Comparison of ENCODE assay signal across 8 cellular contexts in the genomic region with DNA sequence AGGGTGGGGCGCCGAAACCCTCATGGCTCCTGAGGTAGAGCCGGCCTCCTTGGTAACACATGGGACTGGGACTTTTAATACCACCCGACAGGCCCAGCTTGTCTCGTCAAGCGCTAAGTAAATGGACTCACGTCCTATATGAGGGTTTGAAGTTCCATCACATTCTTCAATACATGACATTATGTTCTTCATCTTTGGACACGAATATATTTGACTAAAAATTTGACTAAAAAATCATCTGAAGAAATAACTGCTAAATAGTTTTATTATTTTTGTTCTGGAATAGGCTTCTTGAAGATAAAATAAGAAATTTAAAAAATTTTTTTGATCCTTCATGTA. TPM values are rescaled to one million over a fixed set of nuclear protein-coding genes. Genes with fewer than 3 reads are reported as not detected.
A peak's percentile ranks its signal among the peaks of the same experiment; 100 is the strongest.
DNase-seq lines count a peak whose midpoint lies in the region; ATAC-seq and TF ChIP-seq lines count a peak whose summit lies in the region.

No MANE protein-coding gene starts in this region.

- peaks cover 6% of the 10 kb centered on the region for H3K36me3 Mint-ChIP-seq in T-helper 2 cell treated with Interferon-gamma antibody and Interleukin-4, amounts not matched to agents 5 μg/mL and 100 μg/mL, for 36 hours (ENCODE audit: low read depth)
- H3K36me3 Mint-ChIP-seq in activated naive CD8-positive, alpha-beta T cell treated with anti-CD3 and anti-CD28 coated beads for 36 hours, result peaks cover 38% of the 10 kb centered on the region

- CTCF ChIA-PET in GM10248 (lab: Yijun Ruan, JAX), result interaction anchor here (0.7 to 1.7 kb wide), 4 partner anchors 15 to 60 kb away, joined by 3 to 5 read pairs (median 4); no protein-coding TSS in a partner anchor

- no peaks in the 10 kb centered on the region for H3K36me3 ChIP-seq in kidney epithelial cell (ENCODE audit: control insufficient read depth, insufficient read depth, low read length)

- no peak for DNase-seq in T-helper 2 cell treated with Interferon-gamma antibody and Interleukin-4, amounts not matched to agents 5 μg/mL and 100 μg/mL, for 36 hours (ENCODE audit: low spot score)
- DNase-seq in T-helper 2 cell, result no peak
- DNase-seq in activated naive CD8-positive, alpha-beta T cell treated with anti-CD3 and anti-CD28 coated beads for 36 hours, result no peak
- no peak for DNase-seq in kidney epithelial cell (ENCODE audit: low read depth)
- DNase-seq in GM10248 (ENCODE audit: extremely low spot score), result no peak
- DNase-seq in T1000 (lab: John Stamatoyannopoulos, UW), result no peak

- H3K4me3 Mint-ChIP-seq in T-helper 2 cell treated with Interferon-gamma antibody and Interleukin-4, amounts not matched to agents 5 μg/mL and 100 μg/mL, for 36 hours, result peak overlapping the region; percentile 89
- peak overlapping the region; percentile 91 for H3K4me3 Mint-ChIP-seq in activated naive CD8-positive, alpha-beta T cell treated with anti-CD3 and anti-CD28 coated beads for 36 hours

- H3K4me1 Mint-ChIP-seq in T-helper 2 cell treated with Interferon-gamma antibody and Interleukin-4, amounts not matched to agents 5 μg/mL and 100 μg/mL, for 36 hours (ENCODE audit: low read depth), result peaks cover 7% of the 10 kb centered on the region
- peaks cover 15% of the 10 kb centered on the region for H3K4me1 Mint-ChIP-seq in activated naive CD8-positive, alpha-beta T cell treated with anti-CD3 and anti-CD28 coated beads for 36 hours

- ATAC-seq in GM19395 (IDR thresholded peaks at IDR 0.05; ENCODE audit: unreplicated experiment), result no peak

- H3K9me3 Mint-ChIP-seq in T-helper 2 cell treated with Interferon-gamma antibody and Interleukin-4, amounts not matched to agents 5 μg/mL and 100 μg/mL, for 36 hours, result peaks cover 21% of the 10 kb centered on the region
- H3K9me3 Mint-ChIP-seq in activated naive CD8-positive, alpha-beta T cell treated with anti-CD3 and anti-CD28 coated beads for 36 hours, result peaks cover 17% of the 10 kb centered on the region

- TF ChIP-seq CTCF in kidney epithelial cell (IDR thresholded peaks at IDR 0.05; ENCODE audit: insufficient read depth, low read length, poor library complexity, severe bottlenecking), result no peak
- TF ChIP-seq CTCF in GM10248 (IDR thresholded peaks at IDR 0.05; ENCODE audit: control extremely low read depth, extremely low read depth, low read depth, missing control alignments), result no peak

- POLR2A ChIA-PET in GM10248 (lab: Yijun Ruan, JAX), result no interaction called here

- peak overlapping the region; percentile 74 for H3K4me3 ChIP-seq in kidney epithelial cell (ENCODE audit: low read depth, low read length)

- H3K27ac Mint-ChIP-seq in T-helper 2 cell treated with Interferon-gamma antibody and Interleukin-4, amounts not matched to agents 5 μg/mL and 100 μg/mL, for 36 hours, result peak overlapping the region; percentile 77
- H3K27ac Mint-ChIP-seq in activated naive CD8-positive, alpha-beta T cell treated with anti-CD3 and anti-CD28 coated beads for 36 hours, result peak overlapping the region; percentile 88

- H3K27me3 ChIP-seq in kidney epithelial cell (ENCODE audit: control insufficient read depth, insufficient read depth, low read length), result no peaks in the 10 kb centered on the region

- H3K27ac ChIP-seq in temporal lobe (ENCODE audit: low read depth, low read length), result peak overlapping the region; percentile 74

- no peaks in the 10 kb centered on the region for H3K27me3 Mint-ChIP-seq in T-helper 2 cell treated with Interferon-gamma antibody and Interleukin-4, amounts not matched to agents 5 μg/mL and 100 μg/mL, for 36 hours (ENCODE audit: low read depth)
- H3K27me3 Mint-ChIP-seq in activated naive CD8-positive, alpha-beta T cell treated with anti-CD3 and anti-CD28 coated beads for 36 hours, result no peaks in the 10 kb centered on the region

RNA-seq across cellular contexts. Expression of a gene that starts 0.3 kb away (rescaled TPM):
- total RNA-seq in activated naive CD8-positive, alpha-beta T cell treated with anti-CD3 and anti-CD28 coated beads for 36 hours, result 1 to 10 TPM; 4.7 to 6.5 TPM
- total RNA-seq in kidney epithelial cell (3.9 and 5.3 TPM in 2 replicates), temporal lobe (19.9 TPM)

RNA-seq across cellular contexts. Expression of a gene that starts 59.5 kb away (rescaled TPM):
- total RNA-seq in activated naive CD8-positive, alpha-beta T cell treated with anti-CD3 and anti-CD28 coated beads for 36 hours, result 1 to 10 TPM; 7.3 to 7.8 TPM
- 3.1 and 14.1 TPM in 2 replicates for total RNA-seq in kidney epithelial cell
- 43.8 TPM for total RNA-seq in temporal lobe
